8 cellular contexts compared by ENCODE assay signal in genomic region chr2:118003396-118003824, GRCh38. TPM values are rescaled to one million over a fixed set of nuclear protein-coding genes. Genes with fewer than 3 reads are reported as not detected.
A peak's percentile ranks its signal among the peaks of the same experiment; 100 is the strongest.
DNase-seq lines count a peak whose midpoint lies in the region; ATAC-seq and TF ChIP-seq lines count a peak whose summit lies in the region.

No MANE protein-coding gene starts in this region.

- no peak overlapping the region for H3K4me3 ChIP-seq in WERI-Rb-1 (ENCODE audit: low read depth, low read length)
- H3K4me3 ChIP-seq in lung = no peak overlapping the region
- H3K4me3 ChIP-seq in tibial artery = no peak overlapping the region

- H3K27me3 ChIP-seq in WERI-Rb-1 (ENCODE audit: insufficient read depth, low read depth, severe bottlenecking) (no peaks in the 10 kb centered on the region), lung (ENCODE audit: control insufficient read depth, insufficient read depth) (no peaks in the 10 kb centered on the region), tibial artery (no peaks in the 10 kb centered on the region)

- peaks cover 22% of the 10 kb centered on the region for H3K36me3 ChIP-seq in WERI-Rb-1
- H3K36me3 ChIP-seq in lung (ENCODE audit: control insufficient read depth in 2 of 2, insufficient read depth in 2 of 2, low read length in 2 of 2) = peaks cover 26 to 36% of the 10 kb centered on the region in 2 donors
- H3K36me3 ChIP-seq in tibial artery = peaks cover 58 to 90% (median 77%) of the 10 kb centered on the region in 3 donors

- ATAC-seq in GM19463 (IDR thresholded peaks at IDR 0.05; ENCODE audit: unreplicated experiment) (peak; percentile 99), HG03457 (IDR thresholded peaks at IDR 0.05; ENCODE audit: unreplicated experiment) (peak; percentile 96), lung (ENCODE audit: insufficient read depth, low FRiP score) (peak; percentile 92)

- TF ChIP-seq CTCF in WERI-Rb-1 (IDR thresholded peaks at IDR 0.05; ENCODE audit: low read depth, low read length) (peak; percentile 69), lung (IDR thresholded peaks at IDR 0.05; ENCODE audit: control extremely low read depth, extremely low read depth) (peak; percentile 90), tibial artery (IDR thresholded peaks at IDR 0.05) (peak; percentile 74 to 83)

- DNase-seq in DMS53 (lab: John Stamatoyannopoulos, UW) (peak; percentile 83), NCI-H446 (lab: John Stamatoyannopoulos, UW) (peak; percentile 68 to 75), WERI-Rb-1 (peak; percentile 46), ecto neural progenitor cell (ENCODE audit: low spot score) (peak; percentile 54), lung (ENCODE audit: low spot score) (peak; percentile 60), tibial artery (peak in 1 of 2 donors; percentile 46)

- H3K9me3 ChIP-seq in WERI-Rb-1 (ENCODE audit: severe bottlenecking) (no peaks in the 10 kb centered on the region), lung (ENCODE audit: control insufficient read depth in 2 of 2, insufficient read depth in 1 of 2, low read length in 1 of 2) (no peaks in the 10 kb centered on the region), tibial artery (no peaks in the 10 kb centered on the region)

- H3K4me1 ChIP-seq in lung (ENCODE audit: control insufficient read depth in 2 of 2, insufficient read depth in 2 of 2, low read length in 2 of 2) = peaks cover 0 to 7% of the 10 kb centered on the region in 2 donors
- peaks cover 0 to 4% (median 0%) of the 10 kb centered on the region in 4 donors for H3K4me1 ChIP-seq in tibial artery

- no peak overlapping the region for H3K27ac ChIP-seq in WERI-Rb-1
- H3K27ac ChIP-seq in lung (ENCODE audit: low read depth in 1 of 2, low read length in 1 of 2) = no peak overlapping the region
- H3K27ac ChIP-seq in tibial artery = no peak overlapping the region

- intact Hi-C loops in tibial artery (cut with DNase I; ENCODE audit: low total_unique reads) = loop anchor here (5.0 kb wide), 1 partner anchor 166 kb away; no protein-coding TSS in a partner anchor

- 21 to 27% methylated on average over 3 of the region's 3 CpGs for WGBS in lung, 2 donors

RNA-seq across cellular contexts. Expression of gene CCDC93, which starts 10.5 kb away (rescaled TPM):
- 10 to 100 TPM; 33.3 to 45.6 TPM for total RNA-seq in lung
- polyA plus RNA-seq in lung = 10 to 100 TPM in 1 of 2 donors, 1 to 10 TPM in 1; 9.6 to 15.2 TPM
